In the genomic region with DNA sequence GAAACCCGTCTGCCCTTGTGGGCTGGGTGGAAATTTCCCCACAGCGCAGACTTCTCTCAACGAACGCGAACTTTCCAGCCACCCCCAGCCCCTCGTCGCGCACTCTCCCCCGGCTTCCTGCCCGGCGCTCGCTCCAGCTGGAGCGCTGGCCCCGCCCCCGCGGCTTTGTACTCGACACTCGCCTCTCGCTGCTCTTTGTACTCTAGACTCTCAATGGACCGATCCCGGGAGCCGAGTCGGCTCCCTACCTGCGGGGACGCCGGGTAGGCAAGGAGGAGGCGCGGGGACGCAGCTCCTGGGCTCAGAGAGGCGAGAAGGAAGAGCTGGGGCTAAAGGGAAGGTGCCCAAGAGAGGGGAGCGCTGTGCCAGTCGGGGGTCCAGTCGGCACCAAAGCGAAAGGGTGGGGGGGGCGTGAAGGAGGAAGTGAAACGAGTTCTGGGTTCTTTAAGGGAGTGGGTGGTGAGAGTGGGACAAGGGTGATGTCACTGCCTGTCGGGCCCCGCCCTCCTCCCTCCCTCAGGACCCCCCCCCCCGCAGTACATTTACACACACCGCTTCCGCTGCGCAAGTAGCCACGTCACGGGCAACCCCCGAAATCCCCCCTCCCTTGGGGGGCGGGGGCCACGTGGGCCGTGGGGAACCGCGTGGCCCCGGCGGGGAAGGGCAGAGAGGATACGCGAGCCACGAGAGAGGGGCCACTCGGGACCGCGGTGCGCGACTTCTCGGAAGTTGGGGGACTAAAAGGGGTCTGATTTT, we compare ENCODE assay signal across 8 cellular contexts. TPM values are rescaled to one million over a fixed set of nuclear protein-coding genes. Genes with fewer than 3 reads are reported as not detected.
A peak's percentile ranks its signal among the peaks of the same experiment; 100 is the strongest.
DNase-seq lines count a peak whose midpoint lies in the region; ATAC-seq and TF ChIP-seq lines count a peak whose summit lies in the region.

No MANE protein-coding gene starts in this region.

- peaks cover 15% of the 10 kb centered on the region for H3K36me3 Mint-ChIP-seq in activated CD4-positive, alpha-beta memory T cell treated with anti-CD3 and anti-CD28 coated beads, Interleukin-2, amount 10 ng/mL, durations not matched to agents 7 days and 5 days (ENCODE audit: low read depth)

- TF ChIP-seq POLR2A in right lobe of liver (IDR thresholded peaks at IDR 0.05) = peak; percentile 84

- CTCF ChIA-PET in activated CD4-positive, alpha-beta memory T cell treated with anti-CD3 and anti-CD28 coated beads, Interleukin-2, amount 10 ng/mL, durations not matched to agents 7 days and 5 days (lab: Charles Lee) = interaction anchor here (0.6 to 4.2 kb wide), 3 partner anchors 13 to 408 kb away, joined by 3 to 18 read pairs (median 3); partner anchors contain the start of gene NAA38

- POLR2A ChIA-PET in activated CD4-positive, alpha-beta memory T cell treated with anti-CD3 and anti-CD28 coated beads, Interleukin-2, amount 10 ng/mL, durations not matched to agents 7 days and 5 days (lab: Charles Lee) = interaction anchor here (0.9 to 5.2 kb wide), 13 partner anchors 8 to 320 kb away, joined by 3 to 38 read pairs (median 5); partner anchors contain the start of genes CHD3, CYB5D1, KDM6B and MPDU1

- intact Hi-C loops in dorsolateral prefrontal cortex (cut with DNase I) = loop anchor here in 1 of 2 donors (10.0 kb wide), 1 partner anchor 311 kb away; the partner anchor contains the start of gene PER1
- intact Hi-C loops in right lobe of liver (cut with DNase I) = no loop called here

- peak overlapping the region; percentile 65 to 94 (median 85) for H3K4me3 ChIP-seq in dorsolateral prefrontal cortex
- peak overlapping the region; percentile 73 to 98 (median 81) for H3K4me3 ChIP-seq in right lobe of liver

- no peaks in the 10 kb centered on the region for H3K9me3 Mint-ChIP-seq in activated CD4-positive, alpha-beta memory T cell treated with anti-CD3 and anti-CD28 coated beads, Interleukin-2, amount 10 ng/mL, durations not matched to agents 7 days and 5 days

- no peaks in the 10 kb centered on the region for H3K9me3 ChIP-seq in right lobe of liver

- TF ChIP-seq CTCF in dorsolateral prefrontal cortex (IDR thresholded peaks at IDR 0.05 in 54 of 56, conservative IDR thresholded peaks at IDR 0.05 in 2 of 56; ENCODE audit: low read depth in 1 of 56, partially characterized antibody in 56 of 56) (peak in 1 of 56 donors; percentile 6), right lobe of liver (IDR thresholded peaks at IDR 0.05) (no peak)

- H3K27ac ChIP-seq in dorsolateral prefrontal cortex (peak overlapping the region; percentile 65 to 100 (median 98)), right lobe of liver (peak overlapping the region; percentile 99)

- H3K27me3 ChIP-seq in dorsolateral prefrontal cortex (no peaks in the 10 kb centered on the region), right lobe of liver (no peaks in the 10 kb centered on the region)

- peak overlapping the region; percentile 97 for H3K4me3 Mint-ChIP-seq in activated CD4-positive, alpha-beta memory T cell treated with anti-CD3 and anti-CD28 coated beads, Interleukin-2, amount 10 ng/mL, durations not matched to agents 7 days and 5 days

- peaks cover 0 to 21% (median 7%) of the 10 kb centered on the region in 4 donors for H3K36me3 ChIP-seq in right lobe of liver

- peaks cover 0 to 32% (median 10%) of the 10 kb centered on the region in 4 donors for H3K4me1 ChIP-seq in right lobe of liver

- WGBS in right lobe of liver (ENCODE audit: insufficient coverage, low coverage, low lambda C conversion rate, missing lambda C conversion rate) = under 1% methylated on average over 44 of the region's 61 CpGs

- H3K27me3 Mint-ChIP-seq in activated CD4-positive, alpha-beta memory T cell treated with anti-CD3 and anti-CD28 coated beads, Interleukin-2, amount 10 ng/mL, durations not matched to agents 7 days and 5 days = no peaks in the 10 kb centered on the region

- H3K4me1 Mint-ChIP-seq in activated CD4-positive, alpha-beta memory T cell treated with anti-CD3 and anti-CD28 coated beads, Interleukin-2, amount 10 ng/mL, durations not matched to agents 7 days and 5 days = peaks cover 42% of the 10 kb centered on the region

- H3K27ac Mint-ChIP-seq in activated CD4-positive, alpha-beta memory T cell treated with anti-CD3 and anti-CD28 coated beads, Interleukin-2, amount 10 ng/mL, durations not matched to agents 7 days and 5 days = peak overlapping the region; percentile 97

- DNase-seq in NCI-H82 (lab: John Stamatoyannopoulos, UW) (peak; percentile 93), dorsolateral prefrontal cortex (peak in 7 of 10 donors; percentile 53 to 84 (median 69)), right lobe of liver (peak; percentile 91 to 92 (median 91))
- DNase-seq in activated CD4-positive, alpha-beta memory T cell treated with anti-CD3 and anti-CD28 coated beads, Interleukin-2, amount 10 ng/mL, durations not matched to agents 7 days and 5 days = peak; percentile 86
- peak; percentile 91 for DNase-seq in stimulated activated CD4-positive, alpha-beta T cell treated with anti-CD3 and anti-CD28 coated beads, Interleukin-4, amount 100 ng/mL, for 1 hour

- ATAC-seq in GM18502 (IDR thresholded peaks at IDR 0.05; ENCODE audit: poor library complexity, unreplicated experiment) (peak; percentile 26), HG03354 (IDR thresholded peaks at IDR 0.05; ENCODE audit: poor library complexity, severe bottlenecking, unreplicated experiment) (peak; percentile 30), right lobe of liver (peak; percentile 48 to 59 (median 54)), GM19328 (IDR thresholded peaks at IDR 0.05; ENCODE audit: unreplicated experiment) (no peak)

RNA-seq across cellular contexts. Expression of gene KDM6B, which starts 9.7 kb away (rescaled TPM):
- 10 to 100 TPM; 20.9 to 23.7 TPM for total RNA-seq in activated CD4-positive, alpha-beta memory T cell treated with anti-CD3 and anti-CD28 coated beads, Interleukin-2, amount 10 ng/mL, durations not matched to agents 7 days and 5 days
- 10 to 100 TPM; 12.7 to 38.8 (median 21.8) TPM for total RNA-seq in dorsolateral prefrontal cortex
- 10 to 100 TPM in 4 of 6 experiments, 1 to 10 TPM in 2; 6.1 to 12.8 (median 10.9) TPM for total RNA-seq in right lobe of liver

RNA-seq across cellular contexts. Expression of gene TMEM88, which starts 11.2 kb away (rescaled TPM):
- total RNA-seq in activated CD4-positive, alpha-beta memory T cell treated with anti-CD3 and anti-CD28 coated beads, Interleukin-2, amount 10 ng/mL, durations not matched to agents 7 days and 5 days = 1 to 10 TPM in 1 of 2 experiments, under 1 TPM in 1; 0.78 to 1.5 TPM
- total RNA-seq in dorsolateral prefrontal cortex = 10 to 100 TPM in 1 of 120 experiments, 1 to 10 TPM in 114, under 1 TPM in 4, not detected in 1; 0.69 to 10.3 (median 3.2) TPM
- total RNA-seq in right lobe of liver = 1 to 10 TPM in 4 of 6 experiments, under 1 TPM in 2; 0.74 to 2.4 (median 1.2) TPM

RNA-seq across cellular contexts. Expression of gene NAA38, which starts 13.6 kb away (rescaled TPM):
- 10 to 100 TPM; 69.8 to 76.9 TPM for total RNA-seq in activated CD4-positive, alpha-beta memory T cell treated with anti-CD3 and anti-CD28 coated beads, Interleukin-2, amount 10 ng/mL, durations not matched to agents 7 days and 5 days
- total RNA-seq in dorsolateral prefrontal cortex (100 to 1,000 TPM in 18 of 120 experiments, 10 to 100 TPM in 102; 46.8 to 127 (median 87.8) TPM), right lobe of liver (10 to 100 TPM; 27.2 to 43.0 (median 30.8) TPM)

RNA-seq across cellular contexts. Expression of gene CYB5D1, which starts 14.1 kb away (rescaled TPM):
- total RNA-seq in activated CD4-positive, alpha-beta memory T cell treated with anti-CD3 and anti-CD28 coated beads, Interleukin-2, amount 10 ng/mL, durations not matched to agents 7 days and 5 days = 1 to 10 TPM; 5.3 to 7.5 TPM
- 10 to 100 TPM; 14.7 to 35.0 (median 23.8) TPM for total RNA-seq in dorsolateral prefrontal cortex
- 10 to 100 TPM in 1 of 6 experiments, 1 to 10 TPM in 5; 6.0 to 11.7 (median 7.4) TPM for total RNA-seq in right lobe of liver

RNA-seq across cellular contexts. Expression of gene CHD3, which starts 44.9 kb away (rescaled TPM):
- 100 to 1,000 TPM; 127 to 131 TPM for total RNA-seq in activated CD4-positive, alpha-beta memory T cell treated with anti-CD3 and anti-CD28 coated beads, Interleukin-2, amount 10 ng/mL, durations not matched to agents 7 days and 5 days
- total RNA-seq in dorsolateral prefrontal cortex (100 to 1,000 TPM in 92 of 120 experiments, 10 to 100 TPM in 28; 45.9 to 168 (median 112) TPM), right lobe of liver (1 to 10 TPM; 3.2 to 7.2 (median 5.1) TPM)
